In the genomic region with DNA sequence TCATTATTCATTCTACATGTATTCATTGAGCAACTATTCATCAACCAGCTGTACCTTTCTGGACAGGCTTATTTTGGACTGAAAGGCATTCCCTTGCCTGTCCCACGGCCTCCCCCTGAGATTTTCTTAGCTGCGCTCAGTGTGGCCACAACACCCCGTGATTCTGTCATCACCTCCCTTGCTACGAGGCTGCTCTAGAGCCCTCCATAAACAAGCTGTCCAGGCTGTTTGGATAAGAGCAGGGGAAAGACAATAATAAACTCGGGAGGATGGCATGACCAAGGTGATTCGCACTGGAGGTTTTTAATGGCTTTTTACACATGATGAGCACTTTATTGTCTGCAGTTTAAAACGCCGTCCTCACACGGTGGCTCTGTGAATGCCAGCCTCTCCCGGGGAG, we compare ENCODE assay signal across 2 cellular contexts.
TF ChIP-seq lines count a peak whose summit lies in the region.

No MANE protein-coding gene starts in this region.

TF ChIP-seq in WTC11, 78 proteins besides CTCF, POLR2A, EP300 and RAD21:
- TF ChIP-seq, protein P1, sequence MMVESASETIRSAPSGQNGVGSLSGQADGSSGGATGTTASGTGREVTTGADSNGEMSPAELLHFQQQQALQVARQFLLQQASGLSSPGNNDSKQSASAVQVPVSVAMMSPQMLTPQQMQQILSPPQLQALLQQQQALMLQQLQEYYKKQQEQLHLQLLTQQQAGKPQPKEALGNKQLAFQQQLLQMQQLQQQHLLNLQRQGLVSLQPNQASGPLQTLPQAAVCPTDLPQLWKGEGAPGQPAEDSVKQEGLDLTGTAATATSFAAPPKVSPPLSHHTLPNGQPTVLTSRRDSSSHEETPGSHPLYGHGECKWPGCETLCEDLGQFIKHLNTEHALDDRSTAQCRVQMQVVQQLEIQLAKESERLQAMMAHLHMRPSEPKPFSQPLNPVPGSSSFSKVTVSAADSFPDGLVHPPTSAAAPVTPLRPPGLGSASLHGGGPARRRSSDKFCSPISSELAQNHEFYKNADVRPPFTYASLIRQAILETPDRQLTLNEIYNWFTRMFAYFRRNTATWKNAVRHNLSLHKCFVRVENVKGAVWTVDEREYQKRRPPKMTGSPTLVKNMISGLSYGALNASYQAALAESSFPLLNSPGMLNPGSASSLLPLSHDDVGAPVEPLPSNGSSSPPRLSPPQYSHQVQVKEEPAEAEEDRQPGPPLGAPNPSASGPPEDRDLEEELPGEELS (CRISPR knock-in tag; IDR thresholded peaks at IDR 0.05) = no peak
- TF ChIP-seq ZNF671 (CRISPR knock-in tag; IDR thresholded peaks at IDR 0.05) (no peak), GABPB1 (CRISPR knock-in tag; IDR thresholded peaks at IDR 0.05) (no peak)
TF ChIP-seq in WTC11: peak in this region for 0.

TF ChIP-seq in SK-N-SH treated with all-trans-retinoic acid at 6 μM for 48 hours, 23 proteins besides CTCF, POLR2A, EP300 and RAD21 (continued from another document):
- TF ChIP-seq POU6F1 (CRISPR knock-in tag; IDR thresholded peaks at IDR 0.05; ENCODE audit: borderline replicate concordance, low read depth) = no peak
